ENCODE assay signal across 21 cellular contexts in genomic region chr22:22910272-22911240, GRCh38. TPM values are rescaled to one million over a fixed set of nuclear protein-coding genes. Genes with fewer than 3 reads are reported as not detected.
A peak's percentile ranks its signal among the peaks of the same experiment; 100 is the strongest.
DNase-seq lines count a peak whose midpoint lies in the region; ATAC-seq and TF ChIP-seq lines count a peak whose summit lies in the region.
"Had no signal": no experiment of that assay in that cellular context is flagged by ENCODE, and none has a peak within 500 bp of the region (broad histone marks: within the 10 kb centered on the region; RNA-seq: fewer than 3 reads in every experiment).

No MANE protein-coding gene starts in this region.

- H3K36me3 ChIP-seq in DND-41 (ENCODE audit: insufficient read depth, low read length), result no peaks in the 10 kb centered on the region
- H3K36me3 ChIP-seq in SU-DHL-6 (ENCODE audit: low read length), result no peaks in the 10 kb centered on the region
- no peaks in the 10 kb centered on the region for H3K36me3 ChIP-seq in mucosa of descending colon (ENCODE audit: low read depth)
- no peaks in the 10 kb centered on the region for H3K36me3 ChIP-seq in right atrium auricular region
- H3K36me3 ChIP-seq: SJSA1 had no signal

- H3K27ac ChIP-seq in DND-41 (ENCODE audit: low read length) (peak overlapping the region; percentile 46), SU-DHL-6 (ENCODE audit: low read depth, low read length) (peak overlapping the region; percentile 70), right atrium auricular region (no peak overlapping the region)
- H3K27ac ChIP-seq: A549, SJSA1 had no signal

- no peaks in the 10 kb centered on the region for H3K79me2 ChIP-seq in DND-41 (ENCODE audit: insufficient read depth, low read length)
- 0 out of 2 replicates have a peak, but pooled peaks cover 5% of the 10 kb centered on the region for H3K79me2 ChIP-seq in SU-DHL-6 (ENCODE audit: insufficient read depth, low read length)

- CTCF ChIA-PET in activated CD8-positive, alpha-beta memory T cell treated with anti-CD3 and anti-CD28 coated beads, Interleukin-2, amount 10 ng/mL, durations not matched to agents 7 days and 5 days (lab: Charles Lee), result interaction anchor here (1.0 to 2.8 kb wide), 4 partner anchors 14 to 101 kb away, joined by 3 to 10 read pairs (median 3); no protein-coding TSS in a partner anchor

- no peaks in the 10 kb centered on the region for H3K9me2 ChIP-seq in SU-DHL-6 (replicated peaks; ENCODE audit: insufficient read depth, low read length)

- intact Hi-C loops in mucosa of descending colon (cut with DNase I, micrococcal nuclease), result no loop called here

- H3K27ac Mint-ChIP-seq in stimulated activated naive B cell treated with anti-CD40 and anti-IgM and Interleukin-4, amounts not matched to agents 10 μg/mL and 1 μg/mL and 100 μg/mL, for 72 hours, result peak overlapping the region; percentile 89
- H3K27ac Mint-ChIP-seq in activated CD8-positive, alpha-beta memory T cell treated with anti-CD3 and anti-CD28 coated beads, Interleukin-2, amount 10 ng/mL, durations not matched to agents 7 days and 5 days, result no peak overlapping the region
- H3K27ac Mint-ChIP-seq: HFFc6 had no signal

- peaks cover 75 to 90% of the 10 kb centered on the region in 2 donors for H3K4me1 Mint-ChIP-seq in stimulated activated naive B cell treated with anti-CD40 and anti-IgM and Interleukin-4, amounts not matched to agents 10 μg/mL and 1 μg/mL and 100 μg/mL, for 72 hours
- no peaks in the 10 kb centered on the region for H3K4me1 Mint-ChIP-seq in activated CD8-positive, alpha-beta memory T cell treated with anti-CD3 and anti-CD28 coated beads, Interleukin-2, amount 10 ng/mL, durations not matched to agents 7 days and 5 days
- H3K4me1 Mint-ChIP-seq: CD4-positive, alpha-beta memory T cell; H9 had no signal

- peaks cover 43% of the 10 kb centered on the region for H3F3A ChIP-seq in SU-DHL-6 (ENCODE audit: insufficient read depth)

- H3K4me3 Mint-ChIP-seq in stimulated activated naive B cell treated with anti-CD40 and anti-IgM and Interleukin-4, amounts not matched to agents 10 μg/mL and 1 μg/mL and 100 μg/mL, for 72 hours, result peak overlapping the region in 1 of 2 donors; percentile 31
- H3K4me3 Mint-ChIP-seq in activated CD8-positive, alpha-beta memory T cell treated with anti-CD3 and anti-CD28 coated beads, Interleukin-2, amount 10 ng/mL, durations not matched to agents 7 days and 5 days, result no peak overlapping the region
- H3K4me3 Mint-ChIP-seq: CD4-positive, alpha-beta memory T cell; H9; HFFc6 had no signal

- H3K36me3 Mint-ChIP-seq in stimulated activated naive B cell treated with anti-CD40 and anti-IgM and Interleukin-4, amounts not matched to agents 10 μg/mL and 1 μg/mL and 100 μg/mL, for 72 hours, result peaks cover 10 to 18% of the 10 kb centered on the region in 2 donors
- no peaks in the 10 kb centered on the region for H3K36me3 Mint-ChIP-seq in activated CD8-positive, alpha-beta memory T cell treated with anti-CD3 and anti-CD28 coated beads, Interleukin-2, amount 10 ng/mL, durations not matched to agents 7 days and 5 days
- H3K36me3 Mint-ChIP-seq: CD4-positive, alpha-beta memory T cell had no signal

- no peak for ATAC-seq in DND-41 (ENCODE audit: insufficient read depth, low read depth)
- no peak for ATAC-seq in mucosa of descending colon
- peak; percentile 17 to 51 for ATAC-seq in stimulated activated naive B cell treated with anti-CD40 and anti-IgM and Interleukin-4, amounts not matched to agents 10 μg/mL and 1 μg/mL and 100 μg/mL, for 72 hours (replicated peaks)
- no peak for ATAC-seq in activated CD8-positive, alpha-beta memory T cell treated with anti-CD3 and anti-CD28 coated beads, Interleukin-2, amount 10 ng/mL, durations not matched to agents 7 days and 5 days
- ATAC-seq: A549, Right ventricle myocardium inferior had no signal

- TF ChIP-seq CTCF in DND-41 (IDR thresholded peaks at IDR 0.05; ENCODE audit: borderline replicate concordance, extremely low read depth, low read length, poor library complexity, severe bottlenecking) (no peak), SU-DHL-6 (IDR thresholded peaks at IDR 0.05; ENCODE audit: insufficient read depth, low read length, poor library complexity, severe bottlenecking) (no peak), mucosa of descending colon (IDR thresholded peaks at IDR 0.05) (no peak), right atrium auricular region (IDR thresholded peaks at IDR 0.05) (no peak)

- H3K9me3 ChIP-seq in DND-41 (ENCODE audit: insufficient read depth, low read length, severe bottlenecking), result no peaks in the 10 kb centered on the region
- no peaks in the 10 kb centered on the region for H3K9me3 ChIP-seq in SU-DHL-6 (ENCODE audit: insufficient read depth, low read length)
- H3K9me3 ChIP-seq in mucosa of descending colon, result no peaks in the 10 kb centered on the region
- H3K9me3 ChIP-seq in right atrium auricular region, result no peaks in the 10 kb centered on the region
- H3K9me3 ChIP-seq: A549, SJSA1 had no signal

- no peaks in the 10 kb centered on the region for H3K9me3 Mint-ChIP-seq in stimulated activated naive B cell treated with anti-CD40 and anti-IgM and Interleukin-4, amounts not matched to agents 10 μg/mL and 1 μg/mL and 100 μg/mL, for 72 hours
- no peaks in the 10 kb centered on the region for H3K9me3 Mint-ChIP-seq in activated CD8-positive, alpha-beta memory T cell treated with anti-CD3 and anti-CD28 coated beads, Interleukin-2, amount 10 ng/mL, durations not matched to agents 7 days and 5 days (ENCODE audit: low read depth)
- H3K9me3 Mint-ChIP-seq: CD4-positive, alpha-beta memory T cell; HFFc6 had no signal

- no peak overlapping the region for H3K9ac ChIP-seq in DND-41 (ENCODE audit: low read depth, low read length)
- peak overlapping the region; percentile 9; the same call in 1 of the 2 replicates for H3K9ac ChIP-seq in SU-DHL-6 (ENCODE audit: low read length)

- H3K4me1 ChIP-seq in DND-41 (ENCODE audit: insufficient read depth, low read length) (peaks cover 48% of the 10 kb centered on the region), mucosa of descending colon (ENCODE audit: low read depth) (no peaks in the 10 kb centered on the region), right atrium auricular region (no peaks in the 10 kb centered on the region)
- H3K4me1 ChIP-seq: A549, SJSA1 had no signal

- H2AFZ ChIP-seq in DND-41 (ENCODE audit: low read depth, low read length) (no peak overlapping the region), SU-DHL-6 (ENCODE audit: low read depth, low read length, severe bottlenecking) (no peak overlapping the region)

- no peak overlapping the region for H3K4me2 ChIP-seq in DND-41 (ENCODE audit: insufficient read depth, low read length)
- no peak overlapping the region for H3K4me2 ChIP-seq in SU-DHL-6 (ENCODE audit: low read depth, low read length, poor library complexity, severe bottlenecking)
- H3K4me2 ChIP-seq: A549 had no signal

- DNase-seq in DND-41 (no peak), mucosa of descending colon (peak in 2 of 3 donors; percentile 8 to 24), right atrium auricular region (ENCODE audit: low spot score) (no peak), NCI-H510A (lab: John Stamatoyannopoulos, UW) (no peak), foreskin melanocyte (no peak)
- DNase-seq in stimulated activated naive B cell treated with anti-CD40 and anti-IgM and Interleukin-4, amounts not matched to agents 10 μg/mL and 1 μg/mL and 100 μg/mL, for 72 hours, result no peak
- DNase-seq in activated CD8-positive, alpha-beta memory T cell treated with anti-CD3 and anti-CD28 coated beads, Interleukin-2, amount 10 ng/mL, durations not matched to agents 7 days and 5 days, result no peak
- DNase-seq: CD4-positive, alpha-beta memory T cell; GDM1; H9; HFFc6; NCI-H1105 treated with DMSO at 0.1 percent for 48 hours; NCI-H2029 treated with DMSO at 0.1 percent for 48 hours; NCI-H226; NCI-H524; NCI-H774; NK-92 treated with Interleukin-12 subunit alpha and Interleukin-12 subunit beta, amount 100 ng/mL, for 24 hours had no signal

- no peaks in the 10 kb centered on the region for H4K20me1 ChIP-seq in DND-41 (ENCODE audit: insufficient read depth, low read length)
- H4K20me1 ChIP-seq in SU-DHL-6 (ENCODE audit: low read depth, low read length), result no peaks in the 10 kb centered on the region

- H3K27me3 Mint-ChIP-seq in stimulated activated naive B cell treated with anti-CD40 and anti-IgM and Interleukin-4, amounts not matched to agents 10 μg/mL and 1 μg/mL and 100 μg/mL, for 72 hours, result no peaks in the 10 kb centered on the region
- peaks cover 23% of the 10 kb centered on the region for H3K27me3 Mint-ChIP-seq in activated CD8-positive, alpha-beta memory T cell treated with anti-CD3 and anti-CD28 coated beads, Interleukin-2, amount 10 ng/mL, durations not matched to agents 7 days and 5 days

- H3K4me3 ChIP-seq in DND-41 (ENCODE audit: low read depth in 1 of 2, low read length in 2 of 2), result no peak overlapping the region
- no peak overlapping the region for H3K4me3 ChIP-seq in SU-DHL-6 (ENCODE audit: insufficient read depth, low read length, poor library complexity, severe bottlenecking)
- no peak overlapping the region for H3K4me3 ChIP-seq in mucosa of descending colon
- no peak overlapping the region for H3K4me3 ChIP-seq in right atrium auricular region
- H3K4me3 ChIP-seq: A549, SJSA1 had no signal

- no peaks in the 10 kb centered on the region for H3K27me3 ChIP-seq in DND-41 (ENCODE audit: insufficient read depth, low read length, poor library complexity)
- no peaks in the 10 kb centered on the region for H3K27me3 ChIP-seq in SU-DHL-6 (ENCODE audit: low read length)
- no peaks in the 10 kb centered on the region for H3K27me3 ChIP-seq in right atrium auricular region
- H3K27me3 ChIP-seq: SJSA1 had no signal

RNA-seq across cellular contexts. Expression of gene IGLL5, which starts 22.9 kb away (rescaled TPM):
- total RNA-seq in mucosa of descending colon, result 10 to 100 TPM; 14.1 to 32.8 (median 16.1) TPM
- total RNA-seq in activated CD8-positive, alpha-beta memory T cell treated with anti-CD3 and anti-CD28 coated beads, Interleukin-2, amount 10 ng/mL, durations not matched to agents 7 days and 5 days, result not detected
- 1 to 10 TPM in 1 of 2 donors, under 1 TPM in 1; 0.59 to 1.4 TPM for total RNA-seq in right atrium auricular region
- total RNA-seq: CD4-positive, alpha-beta memory T cell; H9; HFFc6; Right ventricle myocardium inferior; SJSA1 had no signal

Comparison
In these comparisons a context has a peak if more than half of its experiments do, and no peak if none do; other contexts are left out.
1. ATAC-seq: peak in stimulated activated naive B cell treated with anti-CD40 and anti-IgM and Interleukin-4, amounts not matched to agents 10 μg/mL and 1 μg/mL and 100 μg/mL, for 72 hours (2 of 2); none in DND-41 (single experiment), mucosa of descending colon (single experiment) and activated CD8-positive, alpha-beta memory T cell treated with anti-CD3 and anti-CD28 coated beads, Interleukin-2, amount 10 ng/mL, durations not matched to agents 7 days and 5 days (single experiment).
2. DNase-seq: peak in mucosa of descending colon (2 of 3); none in DND-41 (single experiment), stimulated activated naive B cell treated with anti-CD40 and anti-IgM and Interleukin-4, amounts not matched to agents 10 μg/mL and 1 μg/mL and 100 μg/mL, for 72 hours (single experiment), activated CD8-positive, alpha-beta memory T cell treated with anti-CD3 and anti-CD28 coated beads, Interleukin-2, amount 10 ng/mL, durations not matched to agents 7 days and 5 days (single experiment), right atrium auricular region (single experiment), NCI-H510A (single experiment) and foreskin melanocyte (single experiment).
3. H3K27ac ChIP-seq: peak in DND-41 (single experiment) and SU-DHL-6 (single experiment); none in right atrium auricular region (0 of 2).
4. RNA of gene IGLL5, which starts 22.9 kb away (total RNA-seq): 14.1 to 32.8 TPM in mucosa of descending colon; 0.59 to 1.4 TPM in right atrium auricular region and not detected in activated CD8-positive, alpha-beta memory T cell treated with anti-CD3 and anti-CD28 coated beads, Interleukin-2, amount 10 ng/mL, durations not matched to agents 7 days and 5 days; every median in the first group is over 4 times any median in the second.